8 cellular contexts compared by ENCODE assay signal in genomic region chr1:202348509-202349262, GRCh38. TPM values are rescaled to one million over a fixed set of nuclear protein-coding genes. Genes with fewer than 3 reads are reported as not detected.
DNase-seq lines count a peak whose midpoint lies in the region; ATAC-seq and TF ChIP-seq lines count a peak whose summit lies in the region.

Gene PPP1R12B (plus strand): TSS chr1:202348699. CDS start chr1:202348852, 153 bp downstream.

- intact Hi-C loops in T-helper 2 cell treated with Interferon-gamma antibody and Interleukin-4, amounts not matched to agents 100 ng/mL and 5 ng/mL, for 36 hours (cut with micrococcal nuclease), result loop anchor here (1.0 to 10.0 kb wide), 4 partner anchors 579 to 1449 kb away; partner anchors contain the start of genes ADIPOR1, KLHL12, TMEM183A and ZBED6
- intact Hi-C loops in ascending aorta (cut with DNase I) (loop anchor here (10.0 kb wide), 1 partner anchor 246 kb away; no protein-coding TSS in a partner anchor), right cardiac atrium (cut with DNase I) (loop anchor here in 3 of 4 donors (10.0 kb wide), 2 partner anchors 246 to 366 kb away; partner anchors contain the start of gene SYT2 (in 2 of the 3)), vagina (cut with DNase I) (no loop called here)

- H3K36me3 ChIP-seq in ascending aorta, result no peaks in the 10 kb centered on the region
- no peaks in the 10 kb centered on the region for H3K36me3 ChIP-seq in vagina

- DNase-seq in NCI-H187 treated with DMSO at 0.1 percent for 48 hours (lab: John Stamatoyannopoulos, UW) (peak; percentile 100), ascending aorta (ENCODE audit: low spot score in 2 of 2) (peak; percentile 94 to 99), right cardiac atrium (peak; percentile 98 to 99 (median 99)), putamen (ENCODE audit: low spot score) (peak; percentile 100), vagina (ENCODE audit: extremely low spot score in 2 of 2) (peak; percentile 99)

- peaks cover 0 to 4% of the 10 kb centered on the region in 2 donors for H3K4me1 ChIP-seq in ascending aorta
- H3K4me1 ChIP-seq in right cardiac atrium (ENCODE audit: control insufficient read depth, insufficient read depth, low read length), result no peaks in the 10 kb centered on the region
- H3K4me1 ChIP-seq in vagina, result peaks cover 19% of the 10 kb centered on the region

- TF ChIP-seq CTCF in ascending aorta (IDR thresholded peaks at IDR 0.05) (no peak), vagina (IDR thresholded peaks at IDR 0.05) (no peak)

- H3K4me3 ChIP-seq in ascending aorta (peak within 1 kb of the TSS; percentile 90 to 99), right cardiac atrium (ENCODE audit: low read length) (peak within 1 kb of the TSS; percentile 75), vagina (peak within 1 kb of the TSS; percentile 67 to 96)

- H3K9me3 ChIP-seq in ascending aorta, result no peaks in the 10 kb centered on the region
- no peaks in the 10 kb centered on the region for H3K9me3 ChIP-seq in right cardiac atrium (ENCODE audit: control insufficient read depth, low read length)
- no peaks in the 10 kb centered on the region for H3K9me3 ChIP-seq in vagina

- peak within 1 kb of the TSS; percentile 82 to 87 for H3K27ac ChIP-seq in ascending aorta
- H3K27ac ChIP-seq in right cardiac atrium (ENCODE audit: low read length), result peak within 1 kb of the TSS; percentile 93
- peak within 1 kb of the TSS; percentile 87 for H3K27ac ChIP-seq in vagina

- WGBS in right cardiac atrium, result under 1% methylated on average over 62 of the region's 62 CpGs

- peak in 1 of 2 donors; percentile 51 for TF ChIP-seq POLR2A in vagina (IDR thresholded peaks at IDR 0.05)

- H3K27me3 ChIP-seq in ascending aorta (no peaks in the 10 kb centered on the region), right cardiac atrium (ENCODE audit: control insufficient read depth, insufficient read depth) (no peaks in the 10 kb centered on the region), vagina (no peaks in the 10 kb centered on the region)

- ATAC-seq in GM18499 (IDR thresholded peaks at IDR 0.05; ENCODE audit: insufficient read depth, unreplicated experiment) (peak; percentile 85), HG02943 (IDR thresholded peaks at IDR 0.05; ENCODE audit: low read depth, unreplicated experiment) (peak; percentile 97), right cardiac atrium (peak; percentile 99 to 100)

RNA-seq across cellular contexts. Expression of gene PPP1R12B, which starts in this region (rescaled TPM):
- total RNA-seq in T-helper 2 cell treated with Interferon-gamma antibody and Interleukin-4, amounts not matched to agents 100 ng/mL and 5 ng/mL, for 36 hours, result 19.1 and 20.4 TPM in 2 replicates
- total RNA-seq in ascending aorta (404 TPM), right cardiac atrium (100 to 1,000 TPM; 574 to 741 (median 606) TPM), vagina (71.7 TPM)
- polyA plus RNA-seq in right cardiac atrium, result 182 TPM

Comparison
In these comparisons a context has a peak if more than half of its experiments do, and no peak if none do; other contexts are left out.
1. Peak in every context shown above with its lines: DNase-seq, ATAC-seq, H3K4me3 ChIP-seq and H3K27ac ChIP-seq.